16 cellular contexts compared by ENCODE assay signal in the genomic region with DNA sequence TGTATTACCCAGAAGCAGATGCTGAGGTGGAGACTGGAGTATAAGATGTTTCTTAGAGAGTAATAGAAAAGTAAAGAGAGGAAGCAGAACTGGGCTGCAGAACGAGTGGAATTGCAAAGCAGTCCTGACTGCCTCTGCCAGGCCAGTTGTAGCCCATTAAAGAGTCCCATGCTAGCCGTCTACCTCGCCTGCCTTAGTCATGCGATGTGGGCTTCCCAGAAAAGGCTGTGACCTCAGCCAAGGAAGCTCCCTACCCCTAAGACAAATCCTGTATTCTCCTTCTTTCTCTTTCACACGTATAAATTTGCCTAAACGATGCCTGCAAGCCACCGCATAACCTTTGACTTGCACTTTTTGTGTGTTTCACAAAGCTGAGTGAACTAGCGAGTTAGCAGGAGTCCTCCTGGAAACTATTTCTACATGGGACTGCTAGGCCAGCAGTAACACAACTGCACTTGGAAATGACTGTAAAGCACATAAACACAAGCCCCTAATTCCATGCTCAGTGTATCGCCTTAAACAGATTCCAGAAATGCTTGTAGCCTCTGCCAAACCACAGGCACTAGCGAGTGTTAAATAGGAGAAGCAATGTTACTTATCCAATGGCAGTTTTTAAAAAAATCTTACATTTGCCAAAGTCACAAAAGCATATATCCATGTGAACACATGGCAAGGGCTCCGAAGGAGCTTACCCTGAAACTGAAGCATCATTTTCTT. TPM values are rescaled to one million over a fixed set of nuclear protein-coding genes. Genes with fewer than 3 reads are reported as not detected.
DNase-seq lines count a peak whose midpoint lies in the region; ATAC-seq and TF ChIP-seq lines count a peak whose summit lies in the region.
"Had no signal": no experiment of that assay in that cellular context is flagged by ENCODE, and none has a peak within 500 bp of the region (broad histone marks: within the 10 kb centered on the region; RNA-seq: fewer than 3 reads in every experiment).

No MANE protein-coding gene starts in this region.

- no peaks in the 10 kb centered on the region for H3K36me3 Mint-ChIP-seq in activated naive CD4-positive, alpha-beta T cell treated with anti-CD3 and anti-CD28 coated beads, Interleukin-2, amount 50 U/mL, for 72 hours
- H3K36me3 Mint-ChIP-seq: CD14-positive monocyte; stimulated activated memory B cell treated with anti-CD40 and anti-IgM and Interleukin-4, amounts not matched to agents 10 μg/mL and 1 μg/mL and 100 μg/mL, for 72 hours had no signal

- no peak overlapping the region for H3K27ac Mint-ChIP-seq in activated naive CD4-positive, alpha-beta T cell treated with anti-CD3 and anti-CD28 coated beads, Interleukin-2, amount 50 U/mL, for 72 hours
- H3K27ac Mint-ChIP-seq: CD14-positive monocyte; nephron; stimulated activated memory B cell treated with anti-CD40 and anti-IgM and Interleukin-4, amounts not matched to agents 10 μg/mL and 1 μg/mL and 100 μg/mL, for 72 hours; T-helper 17 cell had no signal

- TF ChIP-seq CTCF in fibroblast of villous mesenchyme (IDR thresholded peaks at IDR 0.05; ENCODE audit: insufficient read depth, low read depth, low read length) (no peak), retinal pigment epithelial cell (conservative IDR thresholded peaks at IDR 0.05; ENCODE audit: low read depth, low read length) (no peak)

- ATAC-seq in SK-N-SH treated with all-trans-retinoic acid at 6 μM for 48 hours (peak; percentile 81), HG02852 (IDR thresholded peaks at IDR 0.05; ENCODE audit: unreplicated experiment) (no peak)
- ATAC-seq in activated naive CD4-positive, alpha-beta T cell treated with anti-CD3 and anti-CD28 coated beads, Interleukin-2, amount 50 U/mL, for 72 hours, result no peak
- ATAC-seq: esophagus mucosa; stimulated activated memory B cell treated with anti-CD40 and anti-IgM and Interleukin-4, amounts not matched to agents 10 μg/mL and 1 μg/mL and 100 μg/mL, for 72 hours; T-helper 17 cell had no signal

- no peaks in the 10 kb centered on the region for H3K9me3 Mint-ChIP-seq in activated naive CD4-positive, alpha-beta T cell treated with anti-CD3 and anti-CD28 coated beads, Interleukin-2, amount 50 U/mL, for 72 hours
- H3K9me3 Mint-ChIP-seq: nephron; stimulated activated memory B cell treated with anti-CD40 and anti-IgM and Interleukin-4, amounts not matched to agents 10 μg/mL and 1 μg/mL and 100 μg/mL, for 72 hours had no signal

- H3K4me3 ChIP-seq in fibroblast of villous mesenchyme (ENCODE audit: low read depth, low read length) (no peak overlapping the region), retinal pigment epithelial cell (ENCODE audit: low read length) (no peak overlapping the region)

- DNase-seq in GM03348 (ENCODE audit: low spot score) (peak; percentile 36), fibroblast of villous mesenchyme (ENCODE audit: low read depth) (peak; percentile 92), retinal pigment epithelial cell (ENCODE audit: low read depth) (peak; percentile 97), NCI-H446 (lab: John Stamatoyannopoulos, UW) (no peak), putamen (ENCODE audit: low spot score) (no peak)
- no peak for DNase-seq in activated naive CD4-positive, alpha-beta T cell treated with anti-CD3 and anti-CD28 coated beads, Interleukin-2, amount 50 U/mL, for 72 hours (ENCODE audit: low spot score in 2 of 2)
- DNase-seq: activated gamma-delta T cell treated with Interleukin-2 at 50 U/mL for 16 hours, islet precursor cell, NCI-H2081, T-helper 17 cell had no signal

TF ChIP-seq in SK-N-SH treated with all-trans-retinoic acid at 6 μM for 48 hours, 23 proteins besides CTCF, POLR2A, EP300 and RAD21:
- TF ChIP-seq PPARA (CRISPR knock-in tag; IDR thresholded peaks at IDR 0.05; ENCODE audit: borderline replicate concordance) (no peak), BACH2 (CRISPR knock-in tag; IDR thresholded peaks at IDR 0.05; ENCODE audit: borderline replicate concordance) (no peak), SNAI2 (CRISPR knock-in tag; IDR thresholded peaks at IDR 0.05) (no peak), CSDC2 (CRISPR knock-in tag; IDR thresholded peaks at IDR 0.05) (no peak), ZNF565 (CRISPR knock-in tag; conservative IDR thresholded peaks at IDR 0.05; ENCODE audit: low read depth) (no peak), TOX (CRISPR knock-in tag; IDR thresholded peaks at IDR 0.05; ENCODE audit: borderline replicate concordance) (no peak), ESRRG (CRISPR knock-in tag; IDR thresholded peaks at IDR 0.05) (no peak), CREB5 (CRISPR knock-in tag; IDR thresholded peaks at IDR 0.05; ENCODE audit: low read depth) (no peak), ZNF8 (CRISPR knock-in tag; IDR thresholded peaks at IDR 0.05) (no peak), ZC3H10 (CRISPR knock-in tag; IDR thresholded peaks at IDR 0.05) (no peak)
TF ChIP-seq in SK-N-SH treated with all-trans-retinoic acid at 6 μM for 48 hours: peak in this region for 0.

RNA-seq across cellular contexts. Expression of gene GNAI1, which starts 47.4 kb away (rescaled TPM):
- total RNA-seq in fibroblast of villous mesenchyme, result 56.0 and 73.8 TPM in 2 replicates
- 1 to 10 TPM; 3.6 TPM for total RNA-seq in activated naive CD4-positive, alpha-beta T cell treated with anti-CD3 and anti-CD28 coated beads, Interleukin-2, amount 50 U/mL, for 72 hours

Comparison
In these comparisons a context has a peak if more than half of its experiments do, and no peak if none do; other contexts are left out.
1. DNase-seq: peak in GM03348 (single experiment), fibroblast of villous mesenchyme (single experiment) and retinal pigment epithelial cell (single experiment); none in NCI-H446 (0 of 2), putamen (single experiment) and activated naive CD4-positive, alpha-beta T cell treated with anti-CD3 and anti-CD28 coated beads, Interleukin-2, amount 50 U/mL, for 72 hours (0 of 2).
2. RNA of gene GNAI1, which starts 47.4 kb away (total RNA-seq): 56.0 to 73.8 TPM in fibroblast of villous mesenchyme; 3.6 TPM in activated naive CD4-positive, alpha-beta T cell treated with anti-CD3 and anti-CD28 coated beads, Interleukin-2, amount 50 U/mL, for 72 hours; every median in the first group is over 10 times any median in the second.